Comparison of ENCODE assay signal across 1 cellular context in the genomic region with DNA sequence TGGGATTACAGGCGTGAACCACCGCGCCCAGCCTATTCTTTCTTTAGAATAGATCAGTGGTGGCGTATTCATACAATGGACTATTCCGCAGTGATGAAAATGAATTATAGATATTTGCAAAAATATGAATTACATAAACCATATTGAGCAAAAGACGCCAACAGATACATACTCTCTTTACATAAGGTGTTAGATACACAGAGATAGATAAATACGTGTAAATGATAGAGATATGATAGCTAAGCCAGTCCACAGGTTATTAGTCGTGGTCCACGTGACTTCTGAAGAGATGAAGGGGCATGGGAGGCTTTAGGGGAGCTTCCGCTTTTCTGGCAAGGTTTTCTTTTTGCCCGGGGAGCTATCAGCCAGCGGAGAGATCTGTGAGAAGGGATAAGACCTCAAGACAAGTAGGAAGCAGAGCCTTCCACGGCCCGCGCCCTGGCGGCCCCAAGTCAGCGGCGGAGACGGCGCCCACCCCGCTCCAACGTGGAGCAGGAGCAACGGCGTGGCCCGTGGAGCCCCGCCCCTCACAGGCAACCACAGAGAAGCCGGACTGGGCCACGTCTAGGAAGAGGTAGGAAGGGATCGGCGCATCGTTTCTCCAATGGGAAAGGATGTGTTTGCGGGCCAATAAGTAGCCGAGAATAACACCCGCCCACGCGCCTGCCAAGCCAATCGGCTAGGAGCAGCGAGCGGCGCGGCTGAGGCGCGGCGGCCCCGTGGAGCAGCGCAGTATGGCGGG.
A peak's percentile ranks its signal among the peaks of the same experiment; 100 is the strongest.
TF ChIP-seq lines count a peak whose summit lies in the region.

A gene (plus strand): TSS at position 704 of the 742 bp plus-strand sequence. CDS start 31 bp downstream, at position 735.

TF ChIP-seq in HepG2, 621 proteins besides CTCF, POLR2A, EP300 and RAD21 (continued from another document and continues in another):
- TF ChIP-seq, protein P1, sequence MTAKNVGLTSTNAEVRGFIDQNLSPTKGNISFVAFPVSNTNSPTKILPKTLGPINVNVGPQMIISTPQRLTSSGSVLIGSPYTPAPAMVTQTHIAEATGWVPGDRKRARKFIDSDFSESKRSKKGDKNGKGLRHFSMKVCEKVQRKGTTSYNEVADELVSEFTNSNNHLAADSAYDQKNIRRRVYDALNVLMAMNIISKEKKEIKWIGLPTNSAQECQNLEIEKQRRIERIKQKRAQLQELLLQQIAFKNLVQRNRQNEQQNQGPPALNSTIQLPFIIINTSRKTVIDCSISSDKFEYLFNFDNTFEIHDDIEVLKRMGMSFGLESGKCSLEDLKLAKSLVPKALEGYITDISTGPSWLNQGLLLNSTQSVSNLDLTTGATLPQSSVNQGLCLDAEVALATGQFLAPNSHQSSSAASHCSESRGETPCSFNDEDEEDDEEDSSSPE (CRISPR knock-in tag; IDR thresholded peaks at IDR 0.05): peak; percentile 60; the same call in 1 of the 2 replicates
- TF ChIP-seq FIP1L1 (IDR thresholded peaks at IDR 0.05; ENCODE audit: borderline replicate concordance, insufficient read depth, low read depth, low read length) (no peak), TSC22D2 (CRISPR knock-in tag; IDR thresholded peaks at IDR 0.05; ENCODE audit: borderline replicate concordance) (no peak), RFX5 (IDR thresholded peaks at IDR 0.05; ENCODE audit: low read depth, low read length) (no peak), ZFP82 (CRISPR knock-in tag; IDR thresholded peaks at IDR 0.05; ENCODE audit: borderline replicate concordance) (no peak), ZNF792 (CRISPR knock-in tag; IDR thresholded peaks at IDR 0.05) (no peak), NFATC3 (CRISPR knock-in tag; IDR thresholded peaks at IDR 0.05) (no peak), MTF1 (CRISPR knock-in tag; IDR thresholded peaks at IDR 0.05) (no peak)
- TF ChIP-seq, protein P2, sequence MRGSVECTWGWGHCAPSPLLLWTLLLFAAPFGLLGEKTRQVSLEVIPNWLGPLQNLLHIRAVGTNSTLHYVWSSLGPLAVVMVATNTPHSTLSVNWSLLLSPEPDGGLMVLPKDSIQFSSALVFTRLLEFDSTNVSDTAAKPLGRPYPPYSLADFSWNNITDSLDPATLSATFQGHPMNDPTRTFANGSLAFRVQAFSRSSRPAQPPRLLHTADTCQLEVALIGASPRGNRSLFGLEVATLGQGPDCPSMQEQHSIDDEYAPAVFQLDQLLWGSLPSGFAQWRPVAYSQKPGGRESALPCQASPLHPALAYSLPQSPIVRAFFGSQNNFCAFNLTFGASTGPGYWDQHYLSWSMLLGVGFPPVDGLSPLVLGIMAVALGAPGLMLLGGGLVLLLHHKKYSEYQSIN (CRISPR knock-in tag; IDR thresholded peaks at IDR 0.05; ENCODE audit: borderline replicate concordance): no peak
- TF ChIP-seq, protein P3, sequence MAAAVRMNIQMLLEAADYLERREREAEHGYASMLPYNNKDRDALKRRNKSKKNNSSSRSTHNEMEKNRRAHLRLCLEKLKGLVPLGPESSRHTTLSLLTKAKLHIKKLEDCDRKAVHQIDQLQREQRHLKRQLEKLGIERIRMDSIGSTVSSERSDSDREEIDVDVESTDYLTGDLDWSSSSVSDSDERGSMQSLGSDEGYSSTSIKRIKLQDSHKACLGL (CRISPR knock-in tag; IDR thresholded peaks at IDR 0.05): peak; percentile 94; the same call in 1 of the 2 replicates
- TF ChIP-seq, protein P4, sequence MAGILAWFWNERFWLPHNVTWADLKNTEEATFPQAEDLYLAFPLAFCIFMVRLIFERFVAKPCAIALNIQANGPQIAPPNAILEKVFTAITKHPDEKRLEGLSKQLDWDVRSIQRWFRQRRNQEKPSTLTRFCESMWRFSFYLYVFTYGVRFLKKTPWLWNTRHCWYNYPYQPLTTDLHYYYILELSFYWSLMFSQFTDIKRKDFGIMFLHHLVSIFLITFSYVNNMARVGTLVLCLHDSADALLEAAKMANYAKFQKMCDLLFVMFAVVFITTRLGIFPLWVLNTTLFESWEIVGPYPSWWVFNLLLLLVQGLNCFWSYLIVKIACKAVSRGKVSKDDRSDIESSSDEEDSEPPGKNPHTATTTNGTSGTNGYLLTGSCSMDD (CRISPR knock-in tag; IDR thresholded peaks at IDR 0.05): no peak
- TF ChIP-seq, protein P5, sequence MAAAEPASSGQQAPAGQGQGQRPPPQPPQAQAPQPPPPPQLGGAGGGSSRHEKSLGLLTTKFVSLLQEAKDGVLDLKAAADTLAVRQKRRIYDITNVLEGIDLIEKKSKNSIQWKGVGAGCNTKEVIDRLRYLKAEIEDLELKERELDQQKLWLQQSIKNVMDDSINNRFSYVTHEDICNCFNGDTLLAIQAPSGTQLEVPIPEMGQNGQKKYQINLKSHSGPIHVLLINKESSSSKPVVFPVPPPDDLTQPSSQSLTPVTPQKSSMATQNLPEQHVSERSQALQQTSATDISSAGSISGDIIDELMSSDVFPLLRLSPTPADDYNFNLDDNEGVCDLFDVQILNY (CRISPR knock-in tag; conservative IDR thresholded peaks at IDR 0.05): no peak
- TF ChIP-seq, protein P6, sequence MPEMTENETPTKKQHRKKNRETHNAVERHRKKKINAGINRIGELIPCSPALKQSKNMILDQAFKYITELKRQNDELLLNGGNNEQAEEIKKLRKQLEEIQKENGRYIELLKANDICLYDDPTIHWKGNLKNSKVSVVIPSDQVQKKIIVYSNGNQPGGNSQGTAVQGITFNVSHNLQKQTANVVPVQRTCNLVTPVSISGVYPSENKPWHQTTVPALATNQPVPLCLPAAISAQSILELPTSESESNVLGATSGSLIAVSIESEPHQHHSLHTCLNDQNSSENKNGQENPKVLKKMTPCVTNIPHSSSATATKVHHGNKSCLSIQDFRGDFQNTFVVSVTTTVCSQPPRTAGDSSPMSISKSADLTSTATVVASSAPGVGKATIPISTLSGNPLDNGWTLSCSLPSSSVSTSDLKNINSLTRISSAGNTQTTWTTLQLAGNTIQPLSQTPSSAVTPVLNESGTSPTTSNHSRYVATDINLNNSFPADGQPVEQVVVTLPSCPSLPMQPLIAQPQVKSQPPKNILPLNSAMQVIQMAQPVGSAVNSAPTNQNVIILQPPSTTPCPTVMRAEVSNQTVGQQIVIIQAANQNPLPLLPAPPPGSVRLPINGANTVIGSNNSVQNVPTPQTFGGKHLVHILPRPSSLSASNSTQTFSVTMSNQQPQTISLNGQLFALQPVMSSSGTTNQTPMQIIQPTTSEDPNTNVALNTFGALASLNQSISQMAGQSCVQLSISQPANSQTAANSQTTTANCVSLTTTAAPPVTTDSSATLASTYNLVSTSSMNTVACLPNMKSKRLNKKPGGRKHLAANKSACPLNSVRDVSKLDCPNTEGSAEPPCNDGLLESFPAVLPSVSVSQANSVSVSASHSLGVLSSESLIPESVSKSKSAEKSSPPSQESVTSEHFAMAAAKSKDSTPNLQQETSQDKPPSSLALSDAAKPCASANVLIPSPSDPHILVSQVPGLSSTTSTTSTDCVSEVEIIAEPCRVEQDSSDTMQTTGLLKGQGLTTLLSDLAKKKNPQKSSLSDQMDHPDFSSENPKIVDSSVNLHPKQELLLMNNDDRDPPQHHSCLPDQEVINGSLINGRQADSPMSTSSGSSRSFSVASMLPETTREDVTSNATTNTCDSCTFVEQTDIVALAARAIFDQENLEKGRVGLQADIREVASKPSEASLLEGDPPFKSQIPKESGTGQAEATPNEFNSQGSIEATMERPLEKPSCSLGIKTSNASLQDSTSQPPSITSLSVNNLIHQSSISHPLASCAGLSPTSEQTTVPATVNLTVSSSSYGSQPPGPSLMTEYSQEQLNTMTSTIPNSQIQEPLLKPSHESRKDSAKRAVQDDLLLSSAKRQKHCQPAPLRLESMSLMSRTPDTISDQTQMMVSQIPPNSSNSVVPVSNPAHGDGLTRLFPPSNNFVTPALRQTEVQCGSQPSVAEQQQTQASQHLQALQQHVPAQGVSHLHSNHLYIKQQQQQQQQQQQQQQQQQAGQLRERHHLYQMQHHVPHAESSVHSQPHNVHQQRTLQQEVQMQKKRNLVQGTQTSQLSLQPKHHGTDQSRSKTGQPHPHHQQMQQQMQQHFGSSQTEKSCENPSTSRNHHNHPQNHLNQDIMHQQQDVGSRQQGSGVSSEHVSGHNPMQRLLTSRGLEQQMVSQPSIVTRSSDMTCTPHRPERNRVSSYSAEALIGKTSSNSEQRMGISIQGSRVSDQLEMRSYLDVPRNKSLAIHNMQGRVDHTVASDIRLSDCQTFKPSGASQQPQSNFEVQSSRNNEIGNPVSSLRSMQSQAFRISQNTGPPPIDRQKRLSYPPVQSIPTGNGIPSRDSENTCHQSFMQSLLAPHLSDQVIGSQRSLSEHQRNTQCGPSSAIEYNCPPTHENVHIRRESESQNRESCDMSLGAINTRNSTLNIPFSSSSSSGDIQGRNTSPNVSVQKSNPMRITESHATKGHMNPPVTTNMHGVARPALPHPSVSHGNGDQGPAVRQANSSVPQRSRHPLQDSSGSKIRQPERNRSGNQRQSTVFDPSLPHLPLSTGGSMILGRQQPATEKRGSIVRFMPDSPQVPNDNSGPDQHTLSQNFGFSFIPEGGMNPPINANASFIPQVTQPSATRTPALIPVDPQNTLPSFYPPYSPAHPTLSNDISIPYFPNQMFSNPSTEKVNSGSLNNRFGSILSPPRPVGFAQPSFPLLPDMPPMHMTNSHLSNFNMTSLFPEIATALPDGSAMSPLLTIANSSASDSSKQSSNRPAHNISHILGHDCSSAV (CRISPR knock-in tag; IDR thresholded peaks at IDR 0.05; ENCODE audit: borderline replicate concordance): no peak
- TF ChIP-seq, protein P7, sequence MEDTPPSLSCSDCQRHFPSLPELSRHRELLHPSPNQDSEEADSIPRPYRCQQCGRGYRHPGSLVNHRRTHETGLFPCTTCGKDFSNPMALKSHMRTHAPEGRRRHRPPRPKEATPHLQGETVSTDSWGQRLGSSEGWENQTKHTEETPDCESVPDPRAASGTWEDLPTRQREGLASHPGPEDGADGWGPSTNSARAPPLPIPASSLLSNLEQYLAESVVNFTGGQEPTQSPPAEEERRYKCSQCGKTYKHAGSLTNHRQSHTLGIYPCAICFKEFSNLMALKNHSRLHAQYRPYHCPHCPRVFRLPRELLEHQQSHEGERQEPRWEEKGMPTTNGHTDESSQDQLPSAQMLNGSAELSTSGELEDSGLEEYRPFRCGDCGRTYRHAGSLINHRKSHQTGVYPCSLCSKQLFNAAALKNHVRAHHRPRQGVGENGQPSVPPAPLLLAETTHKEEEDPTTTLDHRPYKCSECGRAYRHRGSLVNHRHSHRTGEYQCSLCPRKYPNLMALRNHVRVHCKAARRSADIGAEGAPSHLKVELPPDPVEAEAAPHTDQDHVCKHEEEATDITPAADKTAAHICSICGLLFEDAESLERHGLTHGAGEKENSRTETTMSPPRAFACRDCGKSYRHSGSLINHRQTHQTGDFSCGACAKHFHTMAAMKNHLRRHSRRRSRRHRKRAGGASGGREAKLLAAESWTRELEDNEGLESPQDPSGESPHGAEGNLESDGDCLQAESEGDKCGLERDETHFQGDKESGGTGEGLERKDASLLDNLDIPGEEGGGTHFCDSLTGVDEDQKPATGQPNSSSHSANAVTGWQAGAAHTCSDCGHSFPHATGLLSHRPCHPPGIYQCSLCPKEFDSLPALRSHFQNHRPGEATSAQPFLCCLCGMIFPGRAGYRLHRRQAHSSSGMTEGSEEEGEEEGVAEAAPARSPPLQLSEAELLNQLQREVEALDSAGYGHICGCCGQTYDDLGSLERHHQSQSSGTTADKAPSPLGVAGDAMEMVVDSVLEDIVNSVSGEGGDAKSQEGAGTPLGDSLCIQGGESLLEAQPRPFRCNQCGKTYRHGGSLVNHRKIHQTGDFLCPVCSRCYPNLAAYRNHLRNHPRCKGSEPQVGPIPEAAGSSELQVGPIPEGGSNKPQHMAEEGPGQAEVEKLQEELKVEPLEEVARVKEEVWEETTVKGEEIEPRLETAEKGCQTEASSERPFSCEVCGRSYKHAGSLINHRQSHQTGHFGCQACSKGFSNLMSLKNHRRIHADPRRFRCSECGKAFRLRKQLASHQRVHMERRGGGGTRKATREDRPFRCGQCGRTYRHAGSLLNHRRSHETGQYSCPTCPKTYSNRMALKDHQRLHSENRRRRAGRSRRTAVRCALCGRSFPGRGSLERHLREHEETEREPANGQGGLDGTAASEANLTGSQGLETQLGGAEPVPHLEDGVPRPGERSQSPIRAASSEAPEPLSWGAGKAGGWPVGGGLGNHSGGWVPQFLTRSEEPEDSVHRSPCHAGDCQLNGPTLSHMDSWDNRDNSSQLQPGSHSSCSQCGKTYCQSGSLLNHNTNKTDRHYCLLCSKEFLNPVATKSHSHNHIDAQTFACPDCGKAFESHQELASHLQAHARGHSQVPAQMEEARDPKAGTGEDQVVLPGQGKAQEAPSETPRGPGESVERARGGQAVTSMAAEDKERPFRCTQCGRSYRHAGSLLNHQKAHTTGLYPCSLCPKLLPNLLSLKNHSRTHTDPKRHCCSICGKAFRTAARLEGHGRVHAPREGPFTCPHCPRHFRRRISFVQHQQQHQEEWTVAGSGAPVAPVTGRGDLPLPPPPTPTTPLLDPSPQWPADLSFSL (CRISPR knock-in tag; IDR thresholded peaks at IDR 0.05): no peak
- TF ChIP-seq, protein P8, sequence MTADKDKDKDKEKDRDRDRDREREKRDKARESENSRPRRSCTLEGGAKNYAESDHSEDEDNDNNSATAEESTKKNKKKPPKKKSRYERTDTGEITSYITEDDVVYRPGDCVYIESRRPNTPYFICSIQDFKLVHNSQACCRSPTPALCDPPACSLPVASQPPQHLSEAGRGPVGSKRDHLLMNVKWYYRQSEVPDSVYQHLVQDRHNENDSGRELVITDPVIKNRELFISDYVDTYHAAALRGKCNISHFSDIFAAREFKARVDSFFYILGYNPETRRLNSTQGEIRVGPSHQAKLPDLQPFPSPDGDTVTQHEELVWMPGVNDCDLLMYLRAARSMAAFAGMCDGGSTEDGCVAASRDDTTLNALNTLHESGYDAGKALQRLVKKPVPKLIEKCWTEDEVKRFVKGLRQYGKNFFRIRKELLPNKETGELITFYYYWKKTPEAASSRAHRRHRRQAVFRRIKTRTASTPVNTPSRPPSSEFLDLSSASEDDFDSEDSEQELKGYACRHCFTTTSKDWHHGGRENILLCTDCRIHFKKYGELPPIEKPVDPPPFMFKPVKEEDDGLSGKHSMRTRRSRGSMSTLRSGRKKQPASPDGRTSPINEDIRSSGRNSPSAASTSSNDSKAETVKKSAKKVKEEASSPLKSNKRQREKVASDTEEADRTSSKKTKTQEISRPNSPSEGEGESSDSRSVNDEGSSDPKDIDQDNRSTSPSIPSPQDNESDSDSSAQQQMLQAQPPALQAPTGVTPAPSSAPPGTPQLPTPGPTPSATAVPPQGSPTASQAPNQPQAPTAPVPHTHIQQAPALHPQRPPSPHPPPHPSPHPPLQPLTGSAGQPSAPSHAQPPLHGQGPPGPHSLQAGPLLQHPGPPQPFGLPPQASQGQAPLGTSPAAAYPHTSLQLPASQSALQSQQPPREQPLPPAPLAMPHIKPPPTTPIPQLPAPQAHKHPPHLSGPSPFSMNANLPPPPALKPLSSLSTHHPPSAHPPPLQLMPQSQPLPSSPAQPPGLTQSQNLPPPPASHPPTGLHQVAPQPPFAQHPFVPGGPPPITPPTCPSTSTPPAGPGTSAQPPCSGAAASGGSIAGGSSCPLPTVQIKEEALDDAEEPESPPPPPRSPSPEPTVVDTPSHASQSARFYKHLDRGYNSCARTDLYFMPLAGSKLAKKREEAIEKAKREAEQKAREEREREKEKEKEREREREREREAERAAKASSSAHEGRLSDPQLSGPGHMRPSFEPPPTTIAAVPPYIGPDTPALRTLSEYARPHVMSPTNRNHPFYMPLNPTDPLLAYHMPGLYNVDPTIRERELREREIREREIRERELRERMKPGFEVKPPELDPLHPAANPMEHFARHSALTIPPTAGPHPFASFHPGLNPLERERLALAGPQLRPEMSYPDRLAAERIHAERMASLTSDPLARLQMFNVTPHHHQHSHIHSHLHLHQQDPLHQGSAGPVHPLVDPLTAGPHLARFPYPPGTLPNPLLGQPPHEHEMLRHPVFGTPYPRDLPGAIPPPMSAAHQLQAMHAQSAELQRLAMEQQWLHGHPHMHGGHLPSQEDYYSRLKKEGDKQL (CRISPR knock-in tag; IDR thresholded peaks at IDR 0.05; ENCODE audit: low read depth): no peak
